In genomic region chr20:24753136-24753535, GRCh38 we compare ENCODE assay signal across 17 cellular contexts.
"Had no signal": no experiment of that assay in that cellular context is flagged by ENCODE, and none has a peak within 500 bp of the region (broad histone marks: within the 10 kb centered on the region; RNA-seq: fewer than 3 reads in every experiment).

No MANE protein-coding gene starts in this region.

- ATAC-seq: activated T-cell treated with anti-CD3 and anti-CD28 coated beads, Interleukin-2, amount 50 U/mL, for 72 hours; esophagus mucosa; left ventricle myocardium superior; WTC11 had no signal

- DNase-seq: activated effector memory CD4-positive, alpha-beta T cell treated with Interleukin-2 at 50 U/mL for 16 hours; activated naive CD4-positive, alpha-beta T cell treated with anti-CD3 and anti-CD28 coated beads for 36 hours; activated naive CD8-positive, alpha-beta T cell treated with anti-CD3 and anti-CD28 coated beads, Interleukin-2, amount 10 ng/mL, durations not matched to agents 7 days and 5 days; activated T-cell treated with anti-CD3 and anti-CD28 coated beads, Interleukin-2, amount 50 U/mL, for 72 hours; amygdala; dermis blood vessel endothelial cell; effector memory CD4-positive, alpha-beta T cell; foreskin melanocyte; hippocampal formation; left ventricle myocardium superior; nephron progenitor cell; nucleus accumbens; stimulated activated CD4-positive, alpha-beta T cell treated with anti-CD3 and anti-CD28 coated beads, Interleukin-4, amount 100 ng/mL, for 1 hour; stimulated activated naive CD4-positive, alpha-beta T cell treated with Interleukin-2 at 50 U/mL for 16 hours; T1000 had no signal
